ENCODE assay signal across 15 cellular contexts in genomic region chr1:204171751-204172178, GRCh38. TPM values are rescaled to one million over a fixed set of nuclear protein-coding genes. Genes with fewer than 3 reads are reported as not detected.
DNase-seq lines count a peak whose midpoint lies in the region; ATAC-seq, FAIRE-seq and TF ChIP-seq lines count a peak whose summit lies in the region.
"Had no signal": no experiment of that assay in that cellular context is flagged by ENCODE, and none has a peak within 500 bp of the region (broad histone marks: within the 10 kb centered on the region; RNA-seq: fewer than 3 reads in every experiment).

No MANE protein-coding gene starts in this region.

- CTCF ChIA-PET in HCT116 (lab: Charles Lee), result interaction anchor here (1.3 to 3.2 kb wide), 2 partner anchors 10 to 20 kb away, joined by 4 to 15 read pairs; no protein-coding TSS in a partner anchor

- TF ChIP-seq RAD21 in HCT116 (IDR thresholded peaks at IDR 0.05; ENCODE audit: low read depth), result peak; percentile 39

- ATAC-seq in HCT116 (peak; percentile 80), pancreas (peak; percentile 36 to 79 (median 70))

- DNase-seq in HCT116 (ENCODE audit: low read depth, low spot score) (peak; percentile 81), RCC 7860 (ENCODE audit: low spot score) (peak; percentile 89), epithelial cell of esophagus (ENCODE audit: low read depth) (peak; percentile 98), pancreas (no peak), activated gamma-delta T cell treated with Interleukin-2 at 50 U/mL for 16 hours (no peak), OCI-M1 (lab: John Stamatoyannopoulos, UW) (no peak)
- DNase-seq in stimulated activated CD4-positive, alpha-beta T cell treated with anti-CD3 and anti-CD28 coated beads, Interleukin-1b, Interleukin-23, amount 100 ng/mL, for 48 hours, result no peak
- DNase-seq in central memory CD4-positive, alpha-beta T cell, result no peak
- DNase-seq: activated effector memory CD4-positive, alpha-beta T cell treated with Interleukin-2 at 50 U/mL for 16 hours; posterior cingulate gyrus; stimulated activated CD4-positive, alpha-beta T cell treated with anti-CD3 and anti-CD28 coated beads, Interleukin-4, amount 100 ng/mL, for 4 hours had no signal

- H3K9me3 ChIP-seq in HCT116 (ENCODE audit: control insufficient read depth in 1 of 2, insufficient read depth in 1 of 2, low read depth in 1 of 2, low read length in 2 of 2) (peaks cover 4 to 13% of the 10 kb centered on the region in 2 experiments; a peak in 1 of 4 replicates), pancreas (no peaks in the 10 kb centered on the region)

- H4K20me1 ChIP-seq in HCT116 (ENCODE audit: insufficient read depth), result no peaks in the 10 kb centered on the region

- no peak for TF ChIP-seq POLR2A in HCT116 (IDR thresholded peaks at IDR 0.05; ENCODE audit: borderline replicate concordance, extremely low read depth, insufficient read depth, insufficient read length)

- H3K79me2 ChIP-seq in HCT116 (ENCODE audit: insufficient read depth, low read length), result no peaks in the 10 kb centered on the region

- H2AFZ ChIP-seq in HCT116 (ENCODE audit: low read depth, low read length, poor library complexity, severe bottlenecking), result peak overlapping the region; percentile 24

- no peak overlapping the region for H3K9ac ChIP-seq in HCT116 (ENCODE audit: low read length)
- H3K9ac ChIP-seq: KMS-11 had no signal

- H3K27me3 ChIP-seq in HCT116 (ENCODE audit: insufficient read depth, low read length) (no peaks in the 10 kb centered on the region), pancreas (no peaks in the 10 kb centered on the region)

- POLR2A ChIA-PET in HCT116 (lab: Charles Lee), result interaction anchor here (0.6 kb wide), 1 partner anchor 40 kb away, joined by 3 read pairs; no protein-coding TSS in a partner anchor

- H3K36me3 ChIP-seq in HCT116 (ENCODE audit: control insufficient read depth in 1 of 2, insufficient read depth in 2 of 2, low read length in 2 of 2) (no peaks in the 10 kb centered on the region), pancreas (no peaks in the 10 kb centered on the region)

- peaks cover 10 to 59% of the 10 kb centered on the region in 2 experiments; a peak in 3 of 4 replicates for H3K4me1 ChIP-seq in HCT116 (ENCODE audit: control insufficient read depth in 1 of 2, insufficient read depth in 2 of 2, low read length in 2 of 2)
- H3K4me1 ChIP-seq in pancreas, result peaks cover 0 to 8% (median 0%) of the 10 kb centered on the region in 3 donors

- no peaks in the 10 kb centered on the region for H3K9me2 ChIP-seq in HCT116 (ENCODE audit: insufficient read depth)

- RAD21 ChIA-PET in HCT116 (lab: Charles Lee; ENCODE audit: low non-redundant PET in 1 of 2, low total read pairs in 2 of 2, uncharacterized antibody in 2 of 2, unreplicated experiment in 2 of 2), result no interaction called here

- H3K4me2 ChIP-seq in HCT116 (ENCODE audit: low read length), result peak overlapping the region; percentile 53
- H3K4me2 ChIP-seq: KMS-11 had no signal

- peak overlapping the region in 1 of 2 experiments; percentile 8; a peak in 1 of 4 replicates for H3K4me3 ChIP-seq in HCT116 (replicated peaks in 1 of 2; ENCODE audit: low read depth in 1 of 2, low read length in 2 of 2)
- no peak overlapping the region for H3K4me3 ChIP-seq in epithelial cell of esophagus (ENCODE audit: low read length)
- H3K4me3 ChIP-seq in pancreas, result no peak overlapping the region

- 21 to 24% methylated on average over 4 of the region's 4 CpGs for WGBS in pancreas, 2 donors

- FAIRE-seq in RCC 7860 (lab: Jason Lieb, UNC) (peak; percentile 79), pancreas (lab: Jason Lieb, UNC) (no peak)
- FAIRE-seq: colon had no signal

- H3K27ac ChIP-seq in HCT116 (ENCODE audit: low read depth, low read length), result peak overlapping the region; percentile 1; the same call in 1 of the 2 replicates
- peak overlapping the region in 1 of 4 donors; percentile 33 for H3K27ac ChIP-seq in pancreas
- H3K27ac ChIP-seq: KMS-11 had no signal

- TF ChIP-seq CTCF in HCT116 (IDR thresholded peaks at IDR 0.05 in 2 of 3, conservative IDR thresholded peaks at IDR 0.05 in 1 of 3; ENCODE audit: borderline replicate concordance in 1 of 3, insufficient read depth in 1 of 3, low read depth in 2 of 3, low read length in 2 of 3) (no peak), epithelial cell of esophagus (IDR thresholded peaks at IDR 0.05; ENCODE audit: insufficient read depth, low read depth, low read length, missing control alignments) (no peak), pancreas (IDR thresholded peaks at IDR 0.05) (no peak)

- no TSS peak for BruUV-seq in HCT116 (replicated peaks; lab: Mats Ljungman, UMichigan)

- intact Hi-C loops in HCT116 (cut with micrococcal nuclease) (no loop called here), pancreas (cut with DNase I) (no loop called here)

TF ChIP-seq in HCT116, 20 proteins besides CTCF, POLR2A, EP300 and RAD21 (continues in another document):
- TF ChIP-seq MAX (IDR thresholded peaks at IDR 0.05), result peak; percentile 83
- peak; percentile 88 for TF ChIP-seq YY1 (IDR thresholded peaks at IDR 0.05; ENCODE audit: extremely low read depth, insufficient replicate concordance, low read depth, low read length)
- no peak for TF ChIP-seq REST (IDR thresholded peaks at IDR 0.05; ENCODE audit: low read depth)
- peak; percentile 97 for TF ChIP-seq CBX3 (IDR thresholded peaks at IDR 0.05; ENCODE audit: low read depth)
- TF ChIP-seq SIN3A (IDR thresholded peaks at IDR 0.05; ENCODE audit: low read depth), result peak; percentile 95
- TF ChIP-seq ATF3 (IDR thresholded peaks at IDR 0.05), result no peak
- TF ChIP-seq SRF (IDR thresholded peaks at IDR 0.05; ENCODE audit: low read depth), result peak; percentile 90
- peak; percentile 72 for TF ChIP-seq POLR2AphosphoS5 (IDR thresholded peaks at IDR 0.05; ENCODE audit: low read depth, low read length)
- TF ChIP-seq ELF1 (IDR thresholded peaks at IDR 0.05; ENCODE audit: borderline replicate concordance, low read depth), result no peak; the same call in 1 of the 2 replicates
- no peak for TF ChIP-seq ZNF274 (IDR thresholded peaks at IDR 0.05; ENCODE audit: low read depth, low read length)
- no peak; the same call in 1 of the 2 replicates for TF ChIP-seq EGR1 (IDR thresholded peaks at IDR 0.05; ENCODE audit: low read depth)
- TF ChIP-seq CEBPB (IDR thresholded peaks at IDR 0.05; ENCODE audit: low read depth), result peak; percentile 99
- peak; percentile 97 for TF ChIP-seq JUND (IDR thresholded peaks at IDR 0.05)
- TF ChIP-seq SP1 (IDR thresholded peaks at IDR 0.05; ENCODE audit: low read depth), result peak; percentile 99
- TF ChIP-seq EZH2phosphoT487 (IDR thresholded peaks at IDR 0.05; ENCODE audit: borderline replicate concordance), result no peak

RNA-seq across cellular contexts. Expression of gene REN, which starts 5.6 kb away (rescaled TPM):
- total RNA-seq in HCT116 (2021; ENCODE audit: unreplicated experiment) (0.47 TPM), pancreas (not detected)
- polyA plus RNA-seq in HCT116 (2012), result 0.39 and 0.56 TPM in 2 replicates
- polyA plus RNA-seq in pancreas, result under 1 TPM in 1 of 2 donors, not detected in 1; 0.28 TPM
- total RNA-seq: Caco-2, SK-MEL-5 had no signal

RNA-seq across cellular contexts. Expression of gene ETNK2, which starts 19.9 kb away (rescaled TPM):
- total RNA-seq in HCT116 (2021; ENCODE audit: unreplicated experiment) (16.1 TPM), pancreas (1 to 10 TPM; 3.8 to 9.5 (median 6.9) TPM)
- 17.3 and 20.5 TPM in 2 replicates for polyA plus RNA-seq in HCT116 (2012)
- polyA plus RNA-seq in pancreas, result 10 to 100 TPM in 1 of 2 donors, 1 to 10 TPM in 1; 5.4 to 15.5 TPM

RNA-seq across cellular contexts. Expression of gene KISS1, which starts 24.5 kb away (rescaled TPM):
- total RNA-seq in HCT116 (2021; ENCODE audit: unreplicated experiment) (1.3 TPM), pancreas (1 to 10 TPM in 1 of 6 donors, under 1 TPM in 1, not detected in 4; 0.69 to 2.8 TPM)
- 0.30 and 0.73 TPM in 2 replicates for polyA plus RNA-seq in HCT116 (2012)
- 1 to 10 TPM; 5.1 to 5.2 TPM for polyA plus RNA-seq in pancreas
- total RNA-seq: SK-MEL-5 had no signal

RNA-seq across cellular contexts. Expression of gene GOLT1A, which starts 42.0 kb away (rescaled TPM):
- total RNA-seq in HCT116 (2021; ENCODE audit: unreplicated experiment) (8.0 TPM), pancreas (1 to 10 TPM; 6.0 to 9.1 (median 7.4) TPM)
- polyA plus RNA-seq in HCT116 (2012), result 16.7 and 19.3 TPM in 2 replicates
- 10 to 100 TPM; 18.7 to 38.8 TPM for polyA plus RNA-seq in pancreas
- total RNA-seq: SK-MEL-5 had no signal

Comparison
In these comparisons a context has a peak if more than half of its experiments do, and no peak if none do; other contexts are left out.
1. DNase-seq: peak in HCT116 (single experiment), RCC 7860 (single experiment) and epithelial cell of esophagus (single experiment); none in pancreas (0 of 6), activated gamma-delta T cell treated with Interleukin-2 at 50 U/mL for 16 hours (single experiment), stimulated activated CD4-positive, alpha-beta T cell treated with anti-CD3 and anti-CD28 coated beads, Interleukin-1b, Interleukin-23, amount 100 ng/mL, for 48 hours (single experiment), OCI-M1 (single experiment) and central memory CD4-positive, alpha-beta T cell (single experiment).